Comparison of ENCODE assay signal across 16 cellular contexts in genomic region chr9:111348821-111349271, GRCh38. TPM values are rescaled to one million over a fixed set of nuclear protein-coding genes. Genes with fewer than 3 reads are reported as not detected.
A peak's percentile ranks its signal among the peaks of the same experiment; 100 is the strongest.
DNase-seq lines count a peak whose midpoint lies in the region; ATAC-seq and TF ChIP-seq lines count a peak whose summit lies in the region.
"Had no signal": no experiment of that assay in that cellular context is flagged by ENCODE, and none has a peak within 500 bp of the region (broad histone marks: within the 10 kb centered on the region; RNA-seq: fewer than 3 reads in every experiment).

No MANE protein-coding gene starts in this region.

- no peak overlapping the region for H3K4me3 ChIP-seq in RWPE2 (ENCODE audit: severe bottlenecking)
- no peak overlapping the region for H3K4me3 ChIP-seq in fibroblast of pulmonary artery (replicated peaks; ENCODE audit: low read depth, low read length)
- no peak overlapping the region for H3K4me3 ChIP-seq in muscle layer of duodenum (ENCODE audit: low read depth in 1 of 2, low read length in 2 of 2)
- H3K4me3 ChIP-seq: ascending aorta, tibial nerve had no signal

- in situ Hi-C loops in Caki2 (cut with HindIII; ENCODE audit: low pct_unique_long_range_greater_than_20kb, low sequenced_read_pairs) = no loop called here

- H3K4me1 ChIP-seq in RWPE2 (ENCODE audit: insufficient read depth, poor library complexity, severe bottlenecking) (peaks cover 23% of the 10 kb centered on the region), muscle layer of duodenum (ENCODE audit: control insufficient read depth in 1 of 2, insufficient read depth in 2 of 2, low read length in 2 of 2) (no peaks in the 10 kb centered on the region)
- H3K4me1 ChIP-seq: ascending aorta, tibial nerve had no signal

- H3K27me3 ChIP-seq in RWPE2 (ENCODE audit: insufficient read depth, poor library complexity, severe bottlenecking) = no peaks in the 10 kb centered on the region
- H3K27me3 ChIP-seq in muscle layer of duodenum (ENCODE audit: low read depth, low read length) = no peaks in the 10 kb centered on the region
- H3K27me3 ChIP-seq: ascending aorta, tibial nerve had no signal

- TF ChIP-seq CTCF in RWPE2 (IDR thresholded peaks at IDR 0.05; ENCODE audit: poor library complexity, severe bottlenecking) = no peak
- no peak for TF ChIP-seq CTCF in fibroblast of pulmonary artery (IDR thresholded peaks at IDR 0.05; ENCODE audit: low read length, missing control alignments)

- H3K27ac ChIP-seq in RWPE2 (ENCODE audit: poor library complexity, severe bottlenecking) (peak overlapping the region; percentile 66), muscle layer of duodenum (ENCODE audit: low read length) (peak overlapping the region; percentile 56)
- H3K27ac ChIP-seq: ascending aorta, tibial nerve had no signal

- H3K9me3 ChIP-seq in RWPE2 (ENCODE audit: severe bottlenecking) (no peaks in the 10 kb centered on the region), muscle layer of duodenum (ENCODE audit: control insufficient read depth in 1 of 2, low read length in 2 of 2) (no peaks in the 10 kb centered on the region)
- H3K9me3 ChIP-seq: ascending aorta had no signal

- peaks cover 4% of the 10 kb centered on the region for H3K4me1 Mint-ChIP-seq in activated T-cell treated with anti-CD3 and anti-CD28 coated beads, Interleukin-2, amount 50 U/mL, for 72 hours (ENCODE audit: low read depth)

- H3K9me3 Mint-ChIP-seq in activated T-cell treated with anti-CD3 and anti-CD28 coated beads, Interleukin-2, amount 50 U/mL, for 72 hours = peaks cover 0 to 1% of the 10 kb centered on the region in 2 donors

- no peak overlapping the region for H3K4me3 Mint-ChIP-seq in activated T-cell treated with anti-CD3 and anti-CD28 coated beads, Interleukin-2, amount 50 U/mL, for 72 hours
- H3K4me3 Mint-ChIP-seq: activated T-cell treated with anti-CD3 and anti-CD28 coated beads, Interleukin-2, amount 50 U/mL, for 24 hours had no signal

- DNase-seq in Caki2 (ENCODE audit: low read depth) = peak; percentile 79
- no peak for DNase-seq in RWPE2 (ENCODE audit: low spot score)
- DNase-seq in fibroblast of pulmonary artery (ENCODE audit: low read depth) = peak; percentile 16
- no peak for DNase-seq in NCI-H345 treated with DMSO at 0.1 percent for 48 hours (lab: John Stamatoyannopoulos, UW; ENCODE audit: unreplicated experiment)
- no peak for DNase-seq in activated T-cell treated with anti-CD3 and anti-CD28 coated beads, Interleukin-2, amount 50 U/mL, for 72 hours
- DNase-seq: activated T-cell treated with anti-CD3 and anti-CD28 coated beads, Interleukin-2, amount 50 U/mL, for 24 hours; DMS 273 treated with DMSO at 0.1 percent for 48 hours; effector CD8-positive, alpha-beta T cell; NCI-H1105; NCI-H226 had no signal

- ATAC-seq in RWPE2 (ENCODE audit: low read depth) = peak; percentile 95
- ATAC-seq in HG03571 (IDR thresholded peaks at IDR 0.05; ENCODE audit: unreplicated experiment) = no peak
- ATAC-seq in HG03097 (IDR thresholded peaks at IDR 0.05; ENCODE audit: low FRiP score, unreplicated experiment) = no peak
- ATAC-seq in activated T-cell treated with anti-CD3 and anti-CD28 coated beads, Interleukin-2, amount 50 U/mL, for 72 hours (replicated peaks in 1 of 2) = no peak

- no peak overlapping the region for H3K27ac Mint-ChIP-seq in activated T-cell treated with anti-CD3 and anti-CD28 coated beads, Interleukin-2, amount 50 U/mL, for 72 hours
- H3K27ac Mint-ChIP-seq: activated T-cell treated with anti-CD3 and anti-CD28 coated beads, Interleukin-2, amount 50 U/mL, for 24 hours had no signal

- H3K27me3 Mint-ChIP-seq in activated T-cell treated with anti-CD3 and anti-CD28 coated beads, Interleukin-2, amount 50 U/mL, for 72 hours (ENCODE audit: low read depth) = peaks cover 7% of the 10 kb centered on the region

- H3K36me3 ChIP-seq in RWPE2 (ENCODE audit: low read depth) = no peaks in the 10 kb centered on the region
- no peaks in the 10 kb centered on the region for H3K36me3 ChIP-seq in muscle layer of duodenum (ENCODE audit: control insufficient read depth in 1 of 2, insufficient read depth in 2 of 2, low read length in 2 of 2)
- H3K36me3 ChIP-seq: ascending aorta, tibial nerve had no signal

- H3K36me3 Mint-ChIP-seq in activated T-cell treated with anti-CD3 and anti-CD28 coated beads, Interleukin-2, amount 50 U/mL, for 72 hours (ENCODE audit: insufficient read depth in 2 of 2) = no peaks in the 10 kb centered on the region

RNA-seq across cellular contexts. Expression of gene OR2K2, which starts 18.8 kb away (rescaled TPM):
- not detected in 2 replicates for total RNA-seq in Caki2 (2014; rRNA removed; shearing (Covaris generic); ENCODE audit: low replicate concordance)
- not detected for total RNA-seq in activated T-cell treated with anti-CD3 and anti-CD28 coated beads, Interleukin-2, amount 50 U/mL, for 72 hours
- total RNA-seq: ascending aorta, OCI-LY7 had no signal

Comparison
In these comparisons a context has a peak if more than half of its experiments do, and no peak if none do; other contexts are left out.
1. DNase-seq: peak in Caki2 (single experiment) and fibroblast of pulmonary artery (single experiment); none in RWPE2 (single experiment), NCI-H345 treated with DMSO at 0.1 percent for 48 hours (single experiment) and activated T-cell treated with anti-CD3 and anti-CD28 coated beads, Interleukin-2, amount 50 U/mL, for 72 hours (0 of 2).